ENCODE assay signal across 8 cellular contexts in genomic region chr11:73760680-73761402, GRCh38. TPM values are rescaled to one million over a fixed set of nuclear protein-coding genes. Genes with fewer than 3 reads are reported as not detected.
A peak's percentile ranks its signal among the peaks of the same experiment; 100 is the strongest.
DNase-seq lines count a peak whose midpoint lies in the region; ATAC-seq and TF ChIP-seq lines count a peak whose summit lies in the region.

RAB6A (minus strand) TSS chr11:73761074; CDS start chr11:73760635, 439 bp downstream.

- under 1% methylated on average over 74 of the region's 74 CpGs for WGBS in right cardiac atrium

- peak within 1 kb of the TSS; percentile 88 to 98 for H3K4me3 ChIP-seq in ascending aorta
- peak within 1 kb of the TSS; percentile 72 for H3K4me3 ChIP-seq in right cardiac atrium (ENCODE audit: low read length)
- H3K4me3 ChIP-seq in vagina = peak within 1 kb of the TSS; percentile 69 to 99

- H3K27me3 ChIP-seq in ascending aorta (no peaks in the 10 kb centered on the region), right cardiac atrium (ENCODE audit: control insufficient read depth, insufficient read depth) (no peaks in the 10 kb centered on the region), vagina (no peaks in the 10 kb centered on the region)

- peak; percentile 87 for TF ChIP-seq POLR2A in GM18505 (IDR thresholded peaks at IDR 0.05; ENCODE audit: borderline replicate concordance, extremely low read depth, insufficient read depth, insufficient read length)
- TF ChIP-seq POLR2A in vagina (IDR thresholded peaks at IDR 0.05) = peak in 1 of 2 donors; percentile 94

- intact Hi-C loops in ascending aorta (cut with DNase I) = loop anchor here (1.0 to 5.0 kb wide), 6 partner anchors 18 to 731 kb away; partner anchors contain the start of genes COA4, FAM168A, LIPT2 and PAAF1
- intact Hi-C loops in right cardiac atrium (cut with DNase I) = no loop called here
- intact Hi-C loops in vagina (cut with DNase I) = no loop called here

- peak; percentile 89 for ATAC-seq in GM18505 (IDR thresholded peaks at IDR 0.05; ENCODE audit: unreplicated experiment)
- ATAC-seq in HG02973 (IDR thresholded peaks at IDR 0.05; ENCODE audit: unreplicated experiment) = peak; percentile 90
- peak; percentile 97 to 98 for ATAC-seq in right cardiac atrium

- TF ChIP-seq CTCF in ascending aorta (IDR thresholded peaks at IDR 0.05) = peak; percentile 28 to 73 (median 33)
- peak in 1 of 3 experiments; percentile 32 for TF ChIP-seq CTCF in vagina (IDR thresholded peaks at IDR 0.05)

- H3K4me1 ChIP-seq in ascending aorta = peaks cover 0 to 17% of the 10 kb centered on the region in 2 donors
- H3K4me1 ChIP-seq in right cardiac atrium (ENCODE audit: control insufficient read depth, insufficient read depth, low read length) = no peaks in the 10 kb centered on the region
- H3K4me1 ChIP-seq in vagina = peaks cover 36% of the 10 kb centered on the region

- peaks cover 2% of the 10 kb centered on the region for H3K27me3 Mint-ChIP-seq in T-helper 2 cell treated with Interferon-gamma antibody and Interleukin-4, amounts not matched to agents 5 μg/mL and 100 μg/mL, for 36 hours (ENCODE audit: low read depth)

- H3K36me3 ChIP-seq in ascending aorta (no peaks in the 10 kb centered on the region), vagina (no peaks in the 10 kb centered on the region)

- H3K9me3 ChIP-seq in ascending aorta (no peaks in the 10 kb centered on the region), right cardiac atrium (ENCODE audit: control insufficient read depth, low read length) (no peaks in the 10 kb centered on the region), vagina (no peaks in the 10 kb centered on the region)

- peaks cover 29% of the 10 kb centered on the region for H3K4me1 Mint-ChIP-seq in T-helper 2 cell treated with Interferon-gamma antibody and Interleukin-4, amounts not matched to agents 5 μg/mL and 100 μg/mL, for 36 hours (ENCODE audit: low read depth)

- peak within 1 kb of the TSS; percentile 97 for H3K27ac Mint-ChIP-seq in T-helper 2 cell treated with Interferon-gamma antibody and Interleukin-4, amounts not matched to agents 5 μg/mL and 100 μg/mL, for 36 hours

- DNase-seq in NCI-H1930 (lab: John Stamatoyannopoulos, UW) (peak; percentile 98 to 100), ascending aorta (ENCODE audit: low spot score in 2 of 2) (peak; percentile 100), right cardiac atrium (peak; percentile 100), putamen (ENCODE audit: low spot score) (peak; percentile 100), vagina (ENCODE audit: extremely low spot score in 2 of 2) (peak; percentile 99 to 100)
- DNase-seq in T-helper 2 cell treated with Interferon-gamma antibody and Interleukin-4, amounts not matched to agents 5 μg/mL and 100 μg/mL, for 36 hours (ENCODE audit: low spot score) = peak; percentile 100

- H3K27ac ChIP-seq in ascending aorta = peak within 1 kb of the TSS; percentile 97 to 99
- H3K27ac ChIP-seq in right cardiac atrium (ENCODE audit: low read length) = peak within 1 kb of the TSS; percentile 99
- peak within 1 kb of the TSS; percentile 99 for H3K27ac ChIP-seq in vagina

- H3K9me3 Mint-ChIP-seq in T-helper 2 cell treated with Interferon-gamma antibody and Interleukin-4, amounts not matched to agents 5 μg/mL and 100 μg/mL, for 36 hours = no peaks in the 10 kb centered on the region

- H3K4me3 Mint-ChIP-seq in T-helper 2 cell treated with Interferon-gamma antibody and Interleukin-4, amounts not matched to agents 5 μg/mL and 100 μg/mL, for 36 hours = peak within 1 kb of the TSS; percentile 89

- H3K36me3 Mint-ChIP-seq in T-helper 2 cell treated with Interferon-gamma antibody and Interleukin-4, amounts not matched to agents 5 μg/mL and 100 μg/mL, for 36 hours (ENCODE audit: low read depth) = peaks cover 11% of the 10 kb centered on the region

RNA-seq across cellular contexts. Expression of gene RAB6A, which starts in this region (rescaled TPM):
- total RNA-seq in ascending aorta (86.3 TPM), right cardiac atrium (100 to 1,000 TPM in 3 of 4 donors, 10 to 100 TPM in 1; 98.9 to 140 (median 114) TPM), vagina (148 TPM)
- 68.2 TPM for polyA plus RNA-seq in right cardiac atrium

Comparison
In these comparisons a context has a peak if more than half of its experiments do, and no peak if none do; other contexts are left out.
1. Peak in every context shown above with its lines: DNase-seq, ATAC-seq, H3K4me3 ChIP-seq and H3K27ac ChIP-seq.